Comparison of ENCODE assay signal across 27 cellular contexts in genomic region chr12:94678396-94678795, GRCh38. TPM values are rescaled to one million over a fixed set of nuclear protein-coding genes. Genes with fewer than 3 reads are reported as not detected.
DNase-seq lines count a peak whose midpoint lies in the region; ATAC-seq and TF ChIP-seq lines count a peak whose summit lies in the region.
"Had no signal": no experiment of that assay in that cellular context is flagged by ENCODE, and none has a peak within 500 bp of the region (broad histone marks: within the 10 kb centered on the region; RNA-seq: fewer than 3 reads in every experiment).

No MANE protein-coding gene starts in this region.

- no peak overlapping the region for H3K4ac ChIP-seq in H9 (ENCODE audit: low read depth, low read length)

- POLR2A ChIA-PET in HCT116 (lab: Charles Lee) = no interaction called here

- no peak overlapping the region for H2AFZ ChIP-seq in HCT116 (ENCODE audit: low read depth, low read length, poor library complexity, severe bottlenecking)
- H2AFZ ChIP-seq in mammary epithelial cell (ENCODE audit: low read depth, low read length) = peak overlapping the region; percentile 72
- H2AFZ ChIP-seq in H9 (ENCODE audit: low read length) = no peak overlapping the region

- H3K23ac ChIP-seq in H9 (ENCODE audit: insufficient read length, low read depth, low read length) = no peak overlapping the region

- no peak overlapping the region for H2BK5ac ChIP-seq in H9 (ENCODE audit: insufficient read length, low read length)

- no peak overlapping the region for H2BK12ac ChIP-seq in H9 (ENCODE audit: insufficient read length, low read depth, low read length)

- H3K36me3 ChIP-seq in HCT116 (ENCODE audit: control insufficient read depth in 1 of 2, insufficient read depth in 2 of 2, low read length in 2 of 2) (no peaks in the 10 kb centered on the region), mammary epithelial cell (ENCODE audit: insufficient read depth, low read length) (no peaks in the 10 kb centered on the region)
- H3K36me3 ChIP-seq: BE2C, MG63 had no signal

- H3K4me3 Mint-ChIP-seq in H9 = no peak overlapping the region
- H3K4me3 Mint-ChIP-seq: activated naive CD8-positive, alpha-beta T cell treated with anti-CD3 and anti-CD28 coated beads, Interleukin-2, amount 10 ng/mL, durations not matched to agents 7 days and 5 days had no signal

- no peaks in the 10 kb centered on the region for H3K27me3 ChIP-seq in HCT116 (ENCODE audit: insufficient read depth, low read length)
- H3K27me3 ChIP-seq in mammary epithelial cell (ENCODE audit: insufficient read depth, low read length) = no peaks in the 10 kb centered on the region
- H3K27me3 ChIP-seq in H9 (ENCODE audit: insufficient read depth, low read length) = no peaks in the 10 kb centered on the region

- no peak for TF ChIP-seq POLR2A in HCT116 (IDR thresholded peaks at IDR 0.05; ENCODE audit: borderline replicate concordance, extremely low read depth, insufficient read depth, insufficient read length)

- no peaks in the 10 kb centered on the region for H3K4me1 ChIP-seq in HCT116 (ENCODE audit: control insufficient read depth in 1 of 2, insufficient read depth in 2 of 2, low read length in 2 of 2)
- peaks cover 8% of the 10 kb centered on the region for H3K4me1 ChIP-seq in mammary epithelial cell (ENCODE audit: insufficient read depth, low read length)
- H3K4me1 ChIP-seq in H9 (ENCODE audit: insufficient read depth, low read length) = peaks cover 6% of the 10 kb centered on the region; the same call in 1 of the 2 replicates
- H3K4me1 ChIP-seq: BE2C had no signal

- no peaks in the 10 kb centered on the region for H3K79me1 ChIP-seq in H9 (ENCODE audit: insufficient read depth, low read depth, low read length, poor library complexity, severe bottlenecking)

- RAD21 ChIA-PET in HCT116 (lab: Charles Lee; ENCODE audit: low non-redundant PET in 1 of 2, low total read pairs in 2 of 2, uncharacterized antibody in 2 of 2, unreplicated experiment in 2 of 2) = no interaction called here

- intact Hi-C loops in HCT116 (cut with micrococcal nuclease) (no loop called here), mammary epithelial cell (cut with micrococcal nuclease) (no loop called here)

- H3K9me2 ChIP-seq in HCT116 (ENCODE audit: insufficient read depth) = no peaks in the 10 kb centered on the region

- H3T11ph ChIP-seq in H9 (ENCODE audit: low read length) = no peak overlapping the region

- no peak overlapping the region for H2BK20ac ChIP-seq in H9 (ENCODE audit: low read depth, low read length, poor library complexity, severe bottlenecking)

- H3K9me3 Mint-ChIP-seq in H9 = peaks cover 6 to 7% of the 10 kb centered on the region in 2 experiments; a peak in 4 of 5 replicates

- H3K4me2 ChIP-seq in HCT116 (ENCODE audit: low read length) (no peak overlapping the region), mammary epithelial cell (ENCODE audit: insufficient read depth, low read depth, low read length) (peak overlapping the region; percentile 37), H9 (ENCODE audit: insufficient read depth, insufficient read length, low read length) (no peak overlapping the region)

- H4K8ac ChIP-seq in H9 (replicated peaks; ENCODE audit: insufficient read length, low read depth, low read length) = no peak overlapping the region

- H4K5ac ChIP-seq in H9 (ENCODE audit: insufficient read length, low read depth, low read length) = no peak overlapping the region

- H3K4me3 ChIP-seq in HCT116 (replicated peaks in 1 of 2; ENCODE audit: low read depth in 1 of 2, low read length in 2 of 2) (no peak overlapping the region), mammary epithelial cell (replicated peaks in 1 of 3; ENCODE audit: insufficient read depth in 1 of 3, low read depth in 2 of 3, low read length in 3 of 3) (no peak overlapping the region), skin epidermis (no peak overlapping the region)
- H3K4me3 ChIP-seq: K562, lung, MG63 had no signal

- dilution Hi-C loops in mammary epithelial cell (cut with HindIII; ENCODE audit: low sequenced_read_pairs) = loop anchor here (5.0 kb wide), 1 partner anchor 54 kb away; no protein-coding TSS in a partner anchor

- BruUV-seq in HCT116 (replicated peaks; lab: Mats Ljungman, UMichigan) = no TSS peak
- no TSS peak for BruUV-seq in mammary epithelial cell (replicated peaks; lab: Mats Ljungman, UMichigan)

- H3K14ac ChIP-seq in H9 (ENCODE audit: insufficient read depth, low read length) = no peak overlapping the region

- CTCF ChIA-PET in HCT116 (lab: Charles Lee) (no interaction called here), mammary epithelial cell (lab: Charles Lee; ENCODE audit: low non-redundant PET) (no interaction called here)

- no peak for TF ChIP-seq RAD21 in HCT116 (IDR thresholded peaks at IDR 0.05; ENCODE audit: low read depth)

- no peak overlapping the region for H4K91ac ChIP-seq in H9 (ENCODE audit: insufficient read length, low read depth, low read length)

- DNase-seq in HCT116 (ENCODE audit: low read depth, low spot score) (no peak), mammary epithelial cell (no peak), islet precursor cell (peak; percentile 51), H9 (no peak), activated gamma-delta T cell treated with Interleukin-2 at 50 U/mL for 16 hours (no peak)
- DNase-seq in stimulated activated CD4-positive, alpha-beta T cell treated with anti-CD3 and anti-CD28 coated beads, Interleukin-4, amount 100 ng/mL, for 24 hours = no peak
- DNase-seq: activated CD4-positive, alpha-beta T cell treated with anti-CD3 and anti-CD28 coated beads for 4 hours; activated CD8-positive, alpha-beta memory T cell treated with anti-CD3 and anti-CD28 coated beads for 24 hours; activated effector memory CD4-positive, alpha-beta T cell treated with anti-CD3 and anti-CD28 coated beads, Interleukin-2, amount 50 U/mL, for 16 hours; activated naive CD8-positive, alpha-beta T cell treated with anti-CD3 and anti-CD28 coated beads, Interleukin-2, amount 10 ng/mL, durations not matched to agents 7 days and 5 days; activated T-cell treated with anti-CD3 and anti-CD28 coated beads, Interleukin-2, amount 50 U/mL, for 1 hour; BE2C; central memory CD4-positive, alpha-beta T cell; GDM1; glutamatergic neuron; HCEC 1CT; kidney glomerular epithelial cell; MG63; NCI-H1417 treated with DMSO at 0.1 percent for 48 hours; NCI-H2081 treated with DMSO at 0.1 percent for 48 hours; NCI-H226; stimulated activated CD4-positive, alpha-beta T cell treated with anti-CD3 and anti-CD28 coated beads, Interleukin-1b, Interleukin-23, amount 100 ng/mL, for 48 hours; T-helper 1 cell had no signal

- H3K27me3 Mint-ChIP-seq in H9 (ENCODE audit: low read depth) = 0 out of 2 replicates have a peak, but pooled peaks cover 2% of the 10 kb centered on the region

- no peaks in the 10 kb centered on the region for H3K23me2 ChIP-seq in H9 (ENCODE audit: insufficient read length, low read depth, low read length, poor library complexity, severe bottlenecking)

- WGBS in mammary epithelial cell (ENCODE audit: low coverage, missing lambda C conversion rate) = 57% methylated on average over 5 of the region's 8 CpGs
- WGBS in H9 (ENCODE audit: extremely low coverage, insufficient read length, low lambda C conversion rate) = no CpG with 5 or more reads among the region's 8 CpGs

- H3K9ac ChIP-seq in HCT116 (ENCODE audit: low read length) (no peak overlapping the region), mammary epithelial cell (ENCODE audit: insufficient read depth, low read length) (no peak overlapping the region), H9 (ENCODE audit: extremely low read depth, insufficient read length, low read length) (no peak overlapping the region)

- H3K9me3 ChIP-seq in HCT116 (ENCODE audit: control insufficient read depth in 1 of 2, insufficient read depth in 1 of 2, low read depth in 1 of 2, low read length in 2 of 2) (no peaks in the 10 kb centered on the region), mammary epithelial cell (replicated peaks; ENCODE audit: insufficient read depth, low read length) (no peaks in the 10 kb centered on the region), H9 (ENCODE audit: control insufficient read depth, low read depth, low read length) (no peaks in the 10 kb centered on the region)
- H3K9me3 ChIP-seq: BE2C, MG63 had no signal

- ATAC-seq in HCT116 (peak; percentile 42; the same call in 1 of the 2 replicates), HG03565 (IDR thresholded peaks at IDR 0.05; ENCODE audit: unreplicated experiment) (no peak)
- ATAC-seq: K562 had no signal

- peaks cover 0 to 7% (median 2%) of the 10 kb centered on the region in 3 experiments; a peak in 4 of 7 replicates for H3K36me3 Mint-ChIP-seq in H9 (ENCODE audit: insufficient read depth in 1 of 3, low read depth in 3 of 3)

- no peak overlapping the region for H2BK120ac ChIP-seq in H9 (ENCODE audit: low read depth, low read length, poor library complexity, severe bottlenecking)

- peaks cover 17 to 22% of the 10 kb centered on the region in 2 experiments for H3K4me1 Mint-ChIP-seq in H9

- no peaks in the 10 kb centered on the region for H3K79me2 ChIP-seq in HCT116 (ENCODE audit: insufficient read depth, low read length)
- H3K79me2 ChIP-seq in mammary epithelial cell (ENCODE audit: insufficient read depth, low read length) = no peaks in the 10 kb centered on the region
- no peaks in the 10 kb centered on the region for H3K79me2 ChIP-seq in H9 (ENCODE audit: insufficient read depth, low read length)

- TF ChIP-seq CTCF in HCT116 (IDR thresholded peaks at IDR 0.05 in 2 of 3, conservative IDR thresholded peaks at IDR 0.05 in 1 of 3; ENCODE audit: borderline replicate concordance in 1 of 3, insufficient read depth in 1 of 3, low read depth in 2 of 3, low read length in 2 of 3) (no peak), mammary epithelial cell (conservative IDR thresholded peaks at IDR 0.05 in 1 of 2, IDR thresholded peaks at IDR 0.05 in 1 of 2; ENCODE audit: extremely low read depth in 1 of 2, insufficient read depth in 1 of 2, low read depth in 1 of 2, low read length in 2 of 2) (no peak), H9 (conservative IDR thresholded peaks at IDR 0.05) (no peak; the same call in 2 of the 3 replicates)

- no peak overlapping the region for H3K56ac ChIP-seq in H9 (ENCODE audit: insufficient read length, low read depth, low read length)

- no peak overlapping the region for H3K18ac ChIP-seq in H9 (ENCODE audit: insufficient read length, low read depth, low read length)

- H4K20me1 ChIP-seq in HCT116 (ENCODE audit: insufficient read depth) (no peaks in the 10 kb centered on the region), mammary epithelial cell (ENCODE audit: insufficient read depth, low read length) (no peaks in the 10 kb centered on the region), H9 (ENCODE audit: control insufficient read depth, insufficient read depth, insufficient read length) (no peaks in the 10 kb centered on the region)

- no peak overlapping the region for H3K27ac Mint-ChIP-seq in H9
- H3K27ac Mint-ChIP-seq: activated naive CD8-positive, alpha-beta T cell treated with anti-CD3 and anti-CD28 coated beads, Interleukin-2, amount 10 ng/mL, durations not matched to agents 7 days and 5 days had no signal

- no peak overlapping the region for H3K27ac ChIP-seq in HCT116 (ENCODE audit: low read depth, low read length)
- no peak overlapping the region for H3K27ac ChIP-seq in mammary epithelial cell (ENCODE audit: insufficient read depth, low read depth, low read length)
- H3K27ac ChIP-seq in skin epidermis = peak overlapping the region in 15 of 21 experiments; percentile 7 to 78 (median 66)
- no peak overlapping the region for H3K27ac ChIP-seq in H9 (ENCODE audit: insufficient read length, low read depth, low read length)

- H2AK5ac ChIP-seq in H9 (ENCODE audit: insufficient read length, low read length) = no peak overlapping the region

- no peak overlapping the region for H2BK15ac ChIP-seq in H9 (ENCODE audit: low read depth, low read length)

- in situ Hi-C loops in mammary epithelial cell (cut with MboI; ENCODE audit: low sequenced_read_pairs in 2 of 2) = no loop called here

RNA-seq across cellular contexts. Expression of gene TMCC3, which starts 28.0 kb away (rescaled TPM):
- total RNA-seq in HCT116 (2021; ENCODE audit: unreplicated experiment) (4.5 TPM), mammary epithelial cell (10 to 100 TPM in 1 of 2 donors, 1 to 10 TPM in 1; 1.3 to 22.7 TPM), H9 (2021) (0.72 and 0.87 TPM in 2 replicates)
- polyA plus RNA-seq in HCT116 (2012) = 2.7 and 3.7 TPM in 2 replicates
- 9.3 TPM for polyA plus RNA-seq in mammary epithelial cell
- polyA minus RNA-seq in mammary epithelial cell = 10.5 TPM
- total RNA-seq: K562 had no signal
- polyA plus RNA-seq: K562 had no signal

Comparison
In these comparisons a context has a peak if more than half of its experiments do, and no peak if none do; other contexts are left out.
1. H3K27ac ChIP-seq: peak in skin epidermis (15 of 21); none in HCT116 (single experiment), mammary epithelial cell (single experiment) and H9 (single experiment).